In genomic region chr11:75032550-75032935, GRCh38 we compare ENCODE assay signal across 15 cellular contexts.
"Had no signal": no experiment of that assay in that cellular context is flagged by ENCODE, and none has a peak within 500 bp of the region (broad histone marks: within the 10 kb centered on the region; RNA-seq: fewer than 3 reads in every experiment).

No MANE protein-coding gene starts in this region.

- H3K27ac ChIP-seq: coronary artery, gastrocnemius medialis, hepatocyte, pancreas, right lobe of liver, thoracic aorta, tibial nerve had no signal

- H3K36me3 Mint-ChIP-seq: stimulated activated naive B cell treated with anti-CD40 and anti-IgM and Interleukin-4, amounts not matched to agents 10 μg/mL and 1 μg/mL and 100 μg/mL, for 72 hours had no signal

- ATAC-seq: naive thymus-derived CD8-positive, alpha-beta T cell had no signal

- H3K36me3 ChIP-seq: gastrocnemius medialis, pancreas, right lobe of liver, thoracic aorta, tibial nerve had no signal

- H3K9me3 ChIP-seq: gastrocnemius medialis, pancreas, right lobe of liver, thoracic aorta, tibial nerve had no signal

- H3K4me3 Mint-ChIP-seq: effector memory CD8-positive, alpha-beta T cell; naive thymus-derived CD8-positive, alpha-beta T cell; nephron progenitor cell; stimulated activated naive B cell treated with anti-CD40 and anti-IgM and Interleukin-4, amounts not matched to agents 10 μg/mL and 1 μg/mL and 100 μg/mL, for 72 hours; stimulated activated naive CD8-positive, alpha-beta T cell treated with anti-CD3 and anti-CD28 coated beads, Interleukin-15, Interleukin-2, amounts not matched to agents 100 ng/mL and 50 ng/mL, for 24 hours had no signal

- H3K4me1 ChIP-seq: pancreas, right lobe of liver, tibial nerve had no signal

- H3K27me3 ChIP-seq: gastrocnemius medialis, hepatocyte, pancreas, right lobe of liver, tibial nerve had no signal

- H3K4me3 ChIP-seq: coronary artery, gastrocnemius medialis, hepatocyte, pancreas, right lobe of liver, thoracic aorta, tibial nerve had no signal

- H2AFZ ChIP-seq: hepatocyte had no signal

- H3K27ac Mint-ChIP-seq: effector memory CD8-positive, alpha-beta T cell; naive thymus-derived CD8-positive, alpha-beta T cell; nephron progenitor cell; progenitor cell of endocrine pancreas; stimulated activated naive B cell treated with anti-CD40 and anti-IgM and Interleukin-4, amounts not matched to agents 10 μg/mL and 1 μg/mL and 100 μg/mL, for 72 hours; stimulated activated naive CD8-positive, alpha-beta T cell treated with anti-CD3 and anti-CD28 coated beads, Interleukin-15, Interleukin-2, amounts not matched to agents 100 ng/mL and 50 ng/mL, for 24 hours had no signal

- H3K9me3 Mint-ChIP-seq: effector memory CD8-positive, alpha-beta T cell; naive thymus-derived CD8-positive, alpha-beta T cell; nephron progenitor cell; stimulated activated naive B cell treated with anti-CD40 and anti-IgM and Interleukin-4, amounts not matched to agents 10 μg/mL and 1 μg/mL and 100 μg/mL, for 72 hours; stimulated activated naive CD8-positive, alpha-beta T cell treated with anti-CD3 and anti-CD28 coated beads, Interleukin-15, Interleukin-2, amounts not matched to agents 100 ng/mL and 50 ng/mL, for 24 hours had no signal

- FAIRE-seq: kidney, pancreas, small intestine had no signal

- H3K4me2 ChIP-seq: hepatocyte had no signal

- H3K27me3 Mint-ChIP-seq: naive thymus-derived CD8-positive, alpha-beta T cell; stimulated activated naive B cell treated with anti-CD40 and anti-IgM and Interleukin-4, amounts not matched to agents 10 μg/mL and 1 μg/mL and 100 μg/mL, for 72 hours; stimulated activated naive CD8-positive, alpha-beta T cell treated with anti-CD3 and anti-CD28 coated beads, Interleukin-15, Interleukin-2, amounts not matched to agents 100 ng/mL and 50 ng/mL, for 24 hours had no signal

- H3K79me2 ChIP-seq: hepatocyte had no signal
